14 cellular contexts compared by ENCODE assay signal in the genomic region with DNA sequence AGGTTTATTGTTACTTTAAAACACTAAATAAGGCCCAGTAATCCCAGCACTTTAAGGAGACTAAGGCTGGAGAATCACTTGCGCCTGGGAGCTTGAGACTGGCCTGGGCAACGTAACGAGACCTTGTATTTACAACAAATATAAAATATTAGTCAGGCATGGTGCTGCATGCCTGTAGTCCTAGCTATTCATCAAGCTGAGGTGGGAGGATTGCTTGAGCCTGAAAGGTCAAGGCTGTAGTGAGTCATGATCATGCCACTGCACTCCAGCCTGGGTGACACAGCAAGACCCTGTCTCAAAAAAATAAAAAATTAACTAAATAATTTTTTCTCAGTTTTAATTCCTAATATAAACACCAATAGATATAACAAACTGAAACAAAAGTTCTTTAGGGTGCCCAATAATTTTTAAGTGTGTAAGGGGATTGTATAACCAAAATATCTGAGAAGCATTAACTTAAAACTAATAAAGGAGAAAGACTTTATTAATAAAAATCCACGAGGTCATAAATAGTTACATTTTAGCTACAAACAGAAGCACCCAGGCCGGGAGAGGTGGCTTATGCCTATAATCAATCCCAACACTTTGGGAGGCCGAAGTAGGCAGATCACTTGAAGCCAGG. TPM values are rescaled to one million over a fixed set of nuclear protein-coding genes. Genes with fewer than 3 reads are reported as not detected.
DNase-seq lines count a peak whose midpoint lies in the region; ATAC-seq lines count a peak whose summit lies in the region.
"Had no signal": no experiment of that assay in that cellular context is flagged by ENCODE, and none has a peak within 500 bp of the region (broad histone marks: within the 10 kb centered on the region; RNA-seq: fewer than 3 reads in every experiment).

No MANE protein-coding gene starts in this region.

- peaks cover 4% of the 10 kb centered on the region for H3K4me1 ChIP-seq in rectal smooth muscle tissue (ENCODE audit: control insufficient read depth, insufficient read depth, low read length)

- peaks cover 2% of the 10 kb centered on the region for H3K36me3 ChIP-seq in rectal smooth muscle tissue (ENCODE audit: control insufficient read depth, insufficient read depth, low read length)

- H3K9ac ChIP-seq in rectal smooth muscle tissue (ENCODE audit: low read length) = no peak overlapping the region

- ATAC-seq in left colon (no peak), GM19455 (IDR thresholded peaks at IDR 0.05; ENCODE audit: unreplicated experiment) (no peak), HG03095 (IDR thresholded peaks at IDR 0.05; ENCODE audit: unreplicated experiment) (no peak)
- ATAC-seq: activated CD4-positive, alpha-beta T cell treated with anti-CD3 and anti-CD28 coated beads for 36 hours; sciatic nerve had no signal

- intact Hi-C loops in left colon (cut with DNase I, micrococcal nuclease) = no loop called here

- H3K27me3 ChIP-seq in rectal smooth muscle tissue (ENCODE audit: control insufficient read depth, insufficient read depth, low read length) = no peaks in the 10 kb centered on the region

- no peak overlapping the region for H3K4me3 ChIP-seq in rectal smooth muscle tissue (ENCODE audit: low read length)
- H3K4me3 ChIP-seq: coronary artery had no signal

- DNase-seq in ELR (ENCODE audit: low read depth) = peak; percentile 79
- peak; percentile 25 for DNase-seq in RKO (ENCODE audit: low spot score)
- DNase-seq in fibroblast of gingiva (ENCODE audit: low read depth) = peak; percentile 33
- DNase-seq in left colon = no peak
- no peak for DNase-seq in cerebellar cortex (ENCODE audit: low spot score)
- DNase-seq: activated CD4-positive, alpha-beta T cell treated with anti-CD3 and anti-CD28 coated beads for 36 hours; activated gamma-delta T cell treated with Interleukin-2 at 50 U/mL for 16 hours; MV-4-11; NCI-H526 had no signal

- H3K27ac ChIP-seq in rectal smooth muscle tissue (ENCODE audit: low read depth, low read length) = peak overlapping the region; percentile 40

RNA-seq across cellular contexts. Expression of a gene that starts 32.7 kb away (rescaled TPM):
- 10 to 100 TPM; 20.8 to 24.2 TPM for total RNA-seq in left colon

Comparison
In these comparisons a context has a peak if more than half of its experiments do, and no peak if none do; other contexts are left out.
1. DNase-seq: peak in ELR (single experiment), RKO (single experiment) and fibroblast of gingiva (single experiment); none in left colon (0 of 2) and cerebellar cortex (single experiment).